In the genomic region with DNA sequence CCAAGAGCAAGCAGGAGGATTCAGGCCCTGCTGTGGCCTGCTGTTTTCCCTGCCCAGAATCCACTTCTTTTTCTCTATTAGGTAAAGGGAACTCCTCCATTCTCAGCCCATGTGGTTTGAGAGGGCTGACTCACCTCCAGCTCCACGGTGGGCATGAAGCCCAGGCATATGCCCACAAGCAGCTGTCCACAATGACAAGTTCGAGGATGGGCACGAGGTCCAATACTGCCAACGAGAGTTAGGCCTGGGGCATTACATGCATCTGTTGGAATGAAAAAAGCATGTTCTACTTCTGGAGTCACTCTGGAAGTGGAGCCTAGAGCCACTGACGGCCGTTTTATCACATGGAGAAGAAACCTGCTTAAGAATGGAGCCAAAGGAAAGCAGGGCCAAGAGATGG, we compare ENCODE assay signal across 13 cellular contexts. TPM values are rescaled to one million over a fixed set of nuclear protein-coding genes. Genes with fewer than 3 reads are reported as not detected.
A peak's percentile ranks its signal among the peaks of the same experiment; 100 is the strongest.
DNase-seq lines count a peak whose midpoint lies in the region; ATAC-seq and TF ChIP-seq lines count a peak whose summit lies in the region.
"Had no signal": no experiment of that assay in that cellular context is flagged by ENCODE, and none has a peak within 500 bp of the region (broad histone marks: within the 10 kb centered on the region; RNA-seq: fewer than 3 reads in every experiment).

No MANE protein-coding gene starts in this region.

- peaks cover 18% of the 10 kb centered on the region for H3K4me1 Mint-ChIP-seq in progenitor cell of endocrine pancreas (ENCODE audit: low read depth)

- DNase-seq in DMS79 (lab: John Stamatoyannopoulos, UW) = peak; percentile 22
- peak; percentile 33 to 37 for DNase-seq in PC-9
- DNase-seq in progenitor cell of endocrine pancreas (ENCODE audit: low spot score, unreplicated experiment) = no peak
- DNase-seq: activated T-cell treated with anti-CD3 and anti-CD28 coated beads, Interleukin-2, amount 50 U/mL, for 24 hours; NCI-H1436 treated with DMSO at 0.1 percent for 48 hours; OCI-M1 had no signal

- H3K4me1 ChIP-seq in PC-9 (replicated peaks; ENCODE audit: insufficient read depth) (peaks cover 30% of the 10 kb centered on the region), esophagus (ENCODE audit: control insufficient read depth in 2 of 2, insufficient read depth in 2 of 2, low read length in 1 of 2) (peaks cover 4 to 11% of the 10 kb centered on the region in 2 donors)

- no peak overlapping the region for H3K27ac ChIP-seq in PC-9
- peak overlapping the region; percentile 18 to 71 for H3K27ac ChIP-seq in esophagus (ENCODE audit: low read depth in 2 of 2, low read length in 1 of 2)
- H3K27ac ChIP-seq: BLaER1 treated with 17β-estradiol and CSF1 and Interleukin-3, amounts not matched to agents 10 nM and 100 nM had no signal

- CTCF ChIA-PET in PC-9 (lab: Charles Lee) = no interaction called here

- H3K4me2 ChIP-seq in PC-9 = no peak overlapping the region
- H3K4me2 ChIP-seq: BLaER1 treated with 17β-estradiol and CSF1 and Interleukin-3, amounts not matched to agents 10 nM and 100 nM had no signal

- BruUV-seq in PC-9 (replicated peaks; lab: Mats Ljungman, UMichigan) = no TSS peak

- no peak overlapping the region for H3K4me3 Mint-ChIP-seq in progenitor cell of endocrine pancreas (ENCODE audit: low read depth)
- H3K4me3 Mint-ChIP-seq: activated T-cell treated with anti-CD3 and anti-CD28 coated beads, Interleukin-2, amount 50 U/mL, for 24 hours had no signal

- no peaks in the 10 kb centered on the region for H3K9me3 ChIP-seq in PC-9 (ENCODE audit: insufficient read depth, low read depth)
- no peaks in the 10 kb centered on the region for H3K9me3 ChIP-seq in esophagus (ENCODE audit: control insufficient read depth in 2 of 2, insufficient read depth in 1 of 2, low read depth in 1 of 2, low read length in 1 of 2)
- H3K9me3 ChIP-seq: BLaER1 treated with 17β-estradiol and CSF1 and Interleukin-3, amounts not matched to agents 10 nM and 100 nM had no signal

- POLR2A ChIA-PET in PC-9 (lab: Charles Lee; ENCODE audit: unreplicated experiment) = no interaction called here

- no peak overlapping the region for H2AFZ ChIP-seq in PC-9

- intact Hi-C loops in PC-9 (cut with micrococcal nuclease; ENCODE audit: unreplicated experiment) = loop anchor here (1.0 to 10.0 kb wide), 2 partner anchors 66 to 356 kb away; no protein-coding TSS in a partner anchor

- H3K36me3 ChIP-seq in PC-9 (ENCODE audit: low read depth) (0 out of 2 replicates have a peak, but pooled peaks cover 10% of the 10 kb centered on the region), esophagus (ENCODE audit: control insufficient read depth in 2 of 2, insufficient read depth in 2 of 2, low read length in 1 of 2) (no peaks in the 10 kb centered on the region)
- H3K36me3 ChIP-seq: BLaER1 treated with 17β-estradiol and CSF1 and Interleukin-3, amounts not matched to agents 10 nM and 100 nM had no signal

- H3K4me3 ChIP-seq in PC-9 (no peak overlapping the region), esophagus (ENCODE audit: low read depth in 1 of 2, low read length in 2 of 2) (no peak overlapping the region)
- H3K4me3 ChIP-seq: BLaER1 treated with 17β-estradiol and CSF1 and Interleukin-3, amounts not matched to agents 10 nM and 100 nM; skin epidermis had no signal

- H3K9me3 Mint-ChIP-seq in progenitor cell of endocrine pancreas (ENCODE audit: low read depth) = peaks cover 2% of the 10 kb centered on the region
- H3K9me3 Mint-ChIP-seq: activated T-cell treated with anti-CD3 and anti-CD28 coated beads, Interleukin-2, amount 50 U/mL, for 24 hours had no signal

- H3K27ac Mint-ChIP-seq in progenitor cell of endocrine pancreas = peak overlapping the region; percentile 11
- H3K27ac Mint-ChIP-seq: activated T-cell treated with anti-CD3 and anti-CD28 coated beads, Interleukin-2, amount 50 U/mL, for 24 hours had no signal

- no peaks in the 10 kb centered on the region for H3K79me2 ChIP-seq in PC-9 (ENCODE audit: low read depth)

- no peaks in the 10 kb centered on the region for H4K20me1 ChIP-seq in PC-9 (ENCODE audit: insufficient read depth)
- H4K20me1 ChIP-seq: BLaER1 treated with 17β-estradiol and CSF1 and Interleukin-3, amounts not matched to agents 10 nM and 100 nM had no signal

- no peaks in the 10 kb centered on the region for H3K27me3 Mint-ChIP-seq in progenitor cell of endocrine pancreas
- H3K27me3 Mint-ChIP-seq: activated T-cell treated with anti-CD3 and anti-CD28 coated beads, Interleukin-2, amount 50 U/mL, for 24 hours had no signal

- no peaks in the 10 kb centered on the region for H3K9me2 ChIP-seq in PC-9 (ENCODE audit: insufficient read depth)

- no peaks in the 10 kb centered on the region for H3K27me3 ChIP-seq in PC-9 (ENCODE audit: insufficient read depth, low read depth)
- H3K27me3 ChIP-seq in esophagus (ENCODE audit: control insufficient read depth in 1 of 2, insufficient read depth in 2 of 2, low read length in 2 of 2) = no peaks in the 10 kb centered on the region
- H3K27me3 ChIP-seq: BLaER1 treated with 17β-estradiol and CSF1 and Interleukin-3, amounts not matched to agents 10 nM and 100 nM had no signal

- peaks cover 10% of the 10 kb centered on the region for H3K36me3 Mint-ChIP-seq in progenitor cell of endocrine pancreas (ENCODE audit: insufficient read depth)

- TF ChIP-seq CTCF in PC-9 (conservative IDR thresholded peaks at IDR 0.05) (no peak), progenitor cell of endocrine pancreas (IDR thresholded peaks at IDR 0.05; ENCODE audit: unreplicated experiment) (no peak)

- ATAC-seq in GM19455 (IDR thresholded peaks at IDR 0.05; ENCODE audit: unreplicated experiment) (no peak), HG03571 (IDR thresholded peaks at IDR 0.05; ENCODE audit: unreplicated experiment) (no peak), GM18858 (IDR thresholded peaks at IDR 0.05; ENCODE audit: unreplicated experiment) (no peak), GM21515 (IDR thresholded peaks at IDR 0.05; ENCODE audit: unreplicated experiment) (no peak)

- WGBS in esophagus, 2 donors = 34 to 36% methylated on average over 6 of the region's 6 CpGs

- H3F3A ChIP-seq in PC-9 (ENCODE audit: insufficient read depth, low read depth) = peaks cover 15% of the 10 kb centered on the region

RNA-seq across cellular contexts. Expression of a gene that starts 20.1 kb away (rescaled TPM):
- 26.5 and 36.1 TPM in 2 replicates for total RNA-seq in PC-9 (2021)
- polyA plus RNA-seq in esophagus = 1 to 10 TPM; 1.7 to 4.2 TPM
- total RNA-seq in progenitor cell of endocrine pancreas = 22.5 and 27.2 TPM in 2 replicates

RNA-seq across cellular contexts. Expression of a gene that starts 39.6 kb away (rescaled TPM):
- total RNA-seq in PC-9 (2021) = not detected in 2 replicates
- polyA plus RNA-seq in esophagus = not detected
- total RNA-seq in progenitor cell of endocrine pancreas = not detected in 2 replicates
